Comparison of ENCODE assay signal across 9 cellular contexts in the genomic region with DNA sequence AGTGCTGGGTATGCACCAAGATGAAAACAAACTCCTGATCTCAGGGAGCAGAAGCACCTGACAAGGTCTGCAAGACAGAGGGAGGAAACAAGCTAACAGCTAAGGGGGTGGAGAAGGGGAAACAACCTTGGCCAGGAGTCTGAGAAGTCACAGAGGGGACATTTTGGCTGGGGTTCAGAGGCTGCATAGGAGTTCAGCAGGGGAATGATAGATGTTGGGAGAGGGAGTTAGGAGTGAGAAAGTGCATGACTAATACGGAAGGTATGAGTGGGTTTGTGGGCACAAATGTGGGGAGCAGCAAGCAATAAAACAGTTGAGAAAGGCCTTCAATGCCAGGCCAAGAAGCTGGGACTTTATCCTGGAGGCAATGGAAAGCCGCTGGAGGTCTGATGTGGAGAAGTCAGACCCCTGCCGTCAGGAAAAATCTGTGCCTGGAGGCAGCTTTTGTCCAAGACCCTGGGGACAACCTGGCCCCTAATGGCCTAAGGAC. TPM values are rescaled to one million over a fixed set of nuclear protein-coding genes. Genes with fewer than 3 reads are reported as not detected.
DNase-seq lines count a peak whose midpoint lies in the region; ATAC-seq and TF ChIP-seq lines count a peak whose summit lies in the region.
"Had no signal": no experiment of that assay in that cellular context is flagged by ENCODE, and none has a peak within 500 bp of the region (broad histone marks: within the 10 kb centered on the region; RNA-seq: fewer than 3 reads in every experiment).

No MANE protein-coding gene starts in this region.

- no peak for TF ChIP-seq POLR2A in uterus (IDR thresholded peaks at IDR 0.05)

- H3K4me1 Mint-ChIP-seq in activated naive CD8-positive, alpha-beta T cell treated with anti-CD3 and anti-CD28 coated beads for 36 hours, result peaks cover 17% of the 10 kb centered on the region

- H3K4me1 ChIP-seq in left ventricle myocardium inferior, result peaks cover 71% of the 10 kb centered on the region
- peaks cover 30% of the 10 kb centered on the region for H3K4me1 ChIP-seq in right cardiac atrium (ENCODE audit: control insufficient read depth, insufficient read depth, low read length)
- H3K4me1 ChIP-seq in uterus, result peaks cover 23 to 34% of the 10 kb centered on the region in 2 donors

- ATAC-seq in left ventricle myocardium superior, result no peak
- no peak for ATAC-seq in right cardiac atrium
- ATAC-seq in GM21447 (IDR thresholded peaks at IDR 0.05; ENCODE audit: unreplicated experiment), result no peak
- ATAC-seq: CD8-positive, alpha-beta T cell had no signal

- TF ChIP-seq CTCF in left ventricle myocardium inferior (IDR thresholded peaks at IDR 0.05; ENCODE audit: borderline replicate concordance), result no peak
- no peak for TF ChIP-seq CTCF in uterus (IDR thresholded peaks at IDR 0.05)

- no peak overlapping the region for H3K27ac Mint-ChIP-seq in activated naive CD8-positive, alpha-beta T cell treated with anti-CD3 and anti-CD28 coated beads for 36 hours
- H3K27ac Mint-ChIP-seq: CD8-positive, alpha-beta T cell had no signal

- H3K9me3 ChIP-seq in left ventricle myocardium inferior (replicated peaks), result no peaks in the 10 kb centered on the region
- H3K9me3 ChIP-seq in right cardiac atrium (ENCODE audit: control insufficient read depth, low read length), result no peaks in the 10 kb centered on the region
- H3K9me3 ChIP-seq in uterus, result no peaks in the 10 kb centered on the region

- peaks cover 5% of the 10 kb centered on the region for H3K27me3 Mint-ChIP-seq in activated naive CD8-positive, alpha-beta T cell treated with anti-CD3 and anti-CD28 coated beads for 36 hours

- DNase-seq in left ventricle myocardium inferior (no peak), left ventricle myocardium superior (no peak), right cardiac atrium (no peak), uterus (no peak)
- peak; percentile 18 for DNase-seq in activated naive CD8-positive, alpha-beta T cell treated with anti-CD3 and anti-CD28 coated beads for 36 hours
- DNase-seq in activated CD4-positive, alpha-beta T cell treated with anti-CD3 and anti-CD28 coated beads, Interleukin-2, amount 50 U/mL, for 1 hour, result no peak
- no peak for DNase-seq in stimulated activated CD4-positive, alpha-beta T cell treated with anti-CD3 and anti-CD28 coated beads, Interleukin-2, amount 100 ng/mL, for 48 hours
- DNase-seq: CD8-positive, alpha-beta T cell had no signal

- no peak overlapping the region for H3K4me3 Mint-ChIP-seq in activated naive CD8-positive, alpha-beta T cell treated with anti-CD3 and anti-CD28 coated beads for 36 hours
- H3K4me3 Mint-ChIP-seq: CD8-positive, alpha-beta T cell had no signal

- H3K9me3 Mint-ChIP-seq in activated naive CD8-positive, alpha-beta T cell treated with anti-CD3 and anti-CD28 coated beads for 36 hours, result no peaks in the 10 kb centered on the region
- H3K9me3 Mint-ChIP-seq: CD8-positive, alpha-beta T cell had no signal

- peaks cover 45% of the 10 kb centered on the region for H3K36me3 ChIP-seq in left ventricle myocardium inferior
- H3K36me3 ChIP-seq in uterus, result no peaks in the 10 kb centered on the region

- no peaks in the 10 kb centered on the region for H3K36me3 Mint-ChIP-seq in activated naive CD8-positive, alpha-beta T cell treated with anti-CD3 and anti-CD28 coated beads for 36 hours
- H3K36me3 Mint-ChIP-seq: CD8-positive, alpha-beta T cell had no signal

- intact Hi-C loops in left ventricle myocardium inferior (cut with micrococcal nuclease), result no loop called here
- intact Hi-C loops in left ventricle myocardium superior (cut with micrococcal nuclease), result no loop called here
- intact Hi-C loops in right cardiac atrium (cut with DNase I), result loop anchor here in 1 of 4 donors (10.0 kb wide), 1 partner anchor 55 kb away; no protein-coding TSS in a partner anchor
- intact Hi-C loops in uterus (cut with DNase I; ENCODE audit: low total_unique reads), result no loop called here

- 71% methylated on average over 3 of the region's 3 CpGs for WGBS in right cardiac atrium

- H3K27ac ChIP-seq in left ventricle myocardium inferior (replicated peaks) (peak overlapping the region; percentile 90), right cardiac atrium (ENCODE audit: low read length) (peak overlapping the region; percentile 9), uterus (peak overlapping the region; percentile 84 to 96)

- no peak overlapping the region for H3K4me3 ChIP-seq in left ventricle myocardium inferior
- H3K4me3 ChIP-seq in right cardiac atrium (ENCODE audit: low read length), result no peak overlapping the region
- H3K4me3 ChIP-seq in uterus, result no peak overlapping the region

- no peaks in the 10 kb centered on the region for H3K27me3 ChIP-seq in left ventricle myocardium inferior (ENCODE audit: low read depth)
- no peaks in the 10 kb centered on the region for H3K27me3 ChIP-seq in right cardiac atrium (ENCODE audit: control insufficient read depth, insufficient read depth)
- H3K27me3 ChIP-seq in uterus, result no peaks in the 10 kb centered on the region

RNA-seq across cellular contexts. Expression of a gene that starts 16.4 kb away (rescaled TPM):
- total RNA-seq in left ventricle myocardium inferior, result 9.6 TPM
- total RNA-seq in left ventricle myocardium superior, result 7.6 TPM
- under 1 TPM in 1 of 2 experiments, not detected in 1; 0.08 TPM for total RNA-seq in activated naive CD8-positive, alpha-beta T cell treated with anti-CD3 and anti-CD28 coated beads for 36 hours
- total RNA-seq in right cardiac atrium, result 10 to 100 TPM in 2 of 4 donors, 1 to 10 TPM in 2; 6.4 to 15.7 (median 9.8) TPM
- 8.6 TPM for polyA plus RNA-seq in right cardiac atrium
- total RNA-seq in uterus, result 10 to 100 TPM in 2 of 4 donors, 1 to 10 TPM in 2; 2.4 to 32.9 (median 16.3) TPM
- total RNA-seq: CD8-positive, alpha-beta T cell had no signal

Comparison
In these comparisons a context has a peak if more than half of its experiments do, and no peak if none do; other contexts are left out.
1. H3K27ac ChIP-seq: peak in every context shown above with its lines; median percentile 90 in left ventricle myocardium inferior; 90 in uterus; 9 in right cardiac atrium.